ENCODE assay signal across 9 cellular contexts in the genomic region with DNA sequence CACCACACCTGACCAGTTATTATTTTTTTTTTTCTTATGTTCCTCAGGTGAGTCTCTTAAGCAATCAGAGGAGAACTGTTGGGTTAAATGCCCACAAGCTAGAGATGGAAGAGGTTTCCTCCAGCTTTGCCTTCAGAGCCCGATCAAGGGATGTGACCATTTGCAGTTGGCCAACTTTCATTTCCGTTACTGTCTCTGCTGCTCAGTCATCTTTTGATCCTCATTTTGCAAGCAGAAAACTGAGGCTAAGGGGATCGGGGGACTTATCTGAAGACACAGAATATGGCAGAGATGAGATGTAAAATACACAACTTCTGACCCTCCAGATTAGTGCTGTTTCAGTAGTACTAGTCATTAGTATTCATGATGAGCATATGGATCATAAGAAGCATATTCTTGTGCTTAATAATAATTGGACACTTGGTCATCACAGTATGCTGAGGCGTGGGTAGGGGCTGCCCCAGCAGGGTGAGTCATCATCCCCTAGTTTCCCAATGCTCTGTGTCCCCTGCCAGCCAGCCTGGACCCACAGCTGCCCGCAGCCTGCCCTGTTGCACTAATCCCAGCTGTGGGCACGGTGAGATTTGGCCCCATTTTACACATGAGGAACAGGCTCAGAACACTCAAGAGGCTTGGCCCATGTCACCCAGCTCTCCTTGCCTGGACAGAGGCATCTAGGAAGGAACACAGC.
DNase-seq lines count a peak whose midpoint lies in the region; ATAC-seq, FAIRE-seq and TF ChIP-seq lines count a peak whose summit lies in the region.
"Had no signal": no experiment of that assay in that cellular context is flagged by ENCODE, and none has a peak within 500 bp of the region (broad histone marks: within the 10 kb centered on the region; RNA-seq: fewer than 3 reads in every experiment).

No MANE protein-coding gene starts in this region.

- no peak overlapping the region for H3K4me2 ChIP-seq in A549

- WGBS in A549 (ENCODE audit: missing lambda C conversion rate), result 68% methylated on average over 6 of the region's 6 CpGs

- no peak for TF ChIP-seq EP300 in A549 (IDR thresholded peaks at IDR 0.05)

- no peaks in the 10 kb centered on the region for H3K27me3 ChIP-seq in muscle layer of colon (ENCODE audit: control insufficient read depth in 1 of 2, insufficient read depth in 2 of 2, low read length in 2 of 2)

- H3K4me3 ChIP-seq in A549 (no peak overlapping the region), choroid plexus epithelial cell (ENCODE audit: low read depth, low read length) (no peak overlapping the region), muscle layer of colon (ENCODE audit: low read depth in 1 of 2, low read length in 2 of 2) (peak overlapping the region in 1 of 2 donors; percentile 56)

- no peaks in the 10 kb centered on the region for H3K36me3 ChIP-seq in muscle layer of colon (ENCODE audit: insufficient read depth, low read length)

- DNase-seq in A549 (ENCODE audit: low read depth in 1 of 2, low spot score in 1 of 2) (no peak), HTR-8/SVneo (ENCODE audit: insufficient read length, low spot score) (peak; percentile 75), choroid plexus epithelial cell (ENCODE audit: low read depth) (peak; percentile 61), erythroblast (lab: John Stamatoyannopoulos, UW) (no peak)
- no peak for DNase-seq in NK-92 treated with Interleukin-12 subunit alpha and Interleukin-12 subunit beta, amount 100 ng/mL, for 24 hours (lab: John Stamatoyannopoulos, UW)
- no peak for DNase-seq in activated effector memory CD4-positive, alpha-beta T cell treated with anti-CD3 and anti-CD28 coated beads, Interleukin-2, amount 50 U/mL, for 16 hours

- H3K27ac ChIP-seq in A549 (peak overlapping the region in 1 of 2 experiments; percentile 12; a peak in 1 of 6 replicates), muscle layer of colon (ENCODE audit: low read depth, low read length) (peak overlapping the region; percentile 79)

- POLR2A ChIA-PET in A549 (lab: Yijun Ruan, JAX), result interaction anchor here (0.6 kb wide), 1 partner anchor 20 kb away, joined by 3 read pairs; no protein-coding TSS in a partner anchor

- peak overlapping the region; percentile 27 for H3K9ac ChIP-seq in muscle layer of colon (ENCODE audit: low read length)

- H3K4me1 ChIP-seq in A549, result peaks cover 4% of the 10 kb centered on the region; the same call in 1 of the 3 replicates
- peaks cover 35% of the 10 kb centered on the region for H3K4me1 ChIP-seq in muscle layer of colon (ENCODE audit: insufficient read depth, low read length)

- ATAC-seq in A549 (peak; percentile 31 to 42; a peak in 4 of 6 replicates), GM18511 (IDR thresholded peaks at IDR 0.05; ENCODE audit: unreplicated experiment) (no peak)

- H3K9me3 ChIP-seq in A549, result no peaks in the 10 kb centered on the region
- H3K9me3 ChIP-seq in muscle layer of colon (ENCODE audit: low read length), result no peaks in the 10 kb centered on the region

- FAIRE-seq in A549 (lab: Jason Lieb, UNC) (no peak), HTR-8/SVneo (lab: Jason Lieb, UNC) (peak; percentile 93)
- FAIRE-seq: G401.6 had no signal

- CTCF ChIA-PET in A549 (lab: Yijun Ruan, JAX), result interaction anchor here (1.4 to 2.5 kb wide), 2 partner anchors 14 to 22 kb away, joined by 4 to 12 read pairs; no protein-coding TSS in a partner anchor

- TF ChIP-seq CTCF in A549 (IDR thresholded peaks at IDR 0.05) (no peak), choroid plexus epithelial cell (conservative IDR thresholded peaks at IDR 0.05; ENCODE audit: low read depth, low read length) (no peak)

- no peak for TF ChIP-seq RAD21 in A549 (conservative IDR thresholded peaks at IDR 0.05 in 1 of 2, IDR thresholded peaks at IDR 0.05 in 1 of 2)

- TF ChIP-seq POLR2A in A549 (IDR thresholded peaks at IDR 0.05; ENCODE audit: low read length) (no peak), erythroblast (IDR thresholded peaks at IDR 0.05; ENCODE audit: low read length) (no peak)

TF ChIP-seq in A549, 52 proteins besides CTCF, POLR2A, EP300 and RAD21:
- TF ChIP-seq EHMT2 (IDR thresholded peaks at IDR 0.05; ENCODE audit: low read depth), result no peak
- TF ChIP-seq FOSL2 (IDR thresholded peaks at IDR 0.05), result no peak
- TF ChIP-seq FOSL2 (CRISPR knock-in tag; IDR thresholded peaks at IDR 0.05), result peak; percentile 51
- TF ChIP-seq FOXS1 (CRISPR knock-in tag; IDR thresholded peaks at IDR 0.05), result no peak

Comparison
In these comparisons a context has a peak if more than half of its experiments do, and no peak if none do; other contexts are left out.
1. DNase-seq: peak in HTR-8/SVneo (single experiment) and choroid plexus epithelial cell (single experiment); none in A549 (0 of 2), NK-92 treated with Interleukin-12 subunit alpha and Interleukin-12 subunit beta, amount 100 ng/mL, for 24 hours (single experiment), activated effector memory CD4-positive, alpha-beta T cell treated with anti-CD3 and anti-CD28 coated beads, Interleukin-2, amount 50 U/mL, for 16 hours (single experiment) and erythroblast (0 of 2).